In the genomic region with DNA sequence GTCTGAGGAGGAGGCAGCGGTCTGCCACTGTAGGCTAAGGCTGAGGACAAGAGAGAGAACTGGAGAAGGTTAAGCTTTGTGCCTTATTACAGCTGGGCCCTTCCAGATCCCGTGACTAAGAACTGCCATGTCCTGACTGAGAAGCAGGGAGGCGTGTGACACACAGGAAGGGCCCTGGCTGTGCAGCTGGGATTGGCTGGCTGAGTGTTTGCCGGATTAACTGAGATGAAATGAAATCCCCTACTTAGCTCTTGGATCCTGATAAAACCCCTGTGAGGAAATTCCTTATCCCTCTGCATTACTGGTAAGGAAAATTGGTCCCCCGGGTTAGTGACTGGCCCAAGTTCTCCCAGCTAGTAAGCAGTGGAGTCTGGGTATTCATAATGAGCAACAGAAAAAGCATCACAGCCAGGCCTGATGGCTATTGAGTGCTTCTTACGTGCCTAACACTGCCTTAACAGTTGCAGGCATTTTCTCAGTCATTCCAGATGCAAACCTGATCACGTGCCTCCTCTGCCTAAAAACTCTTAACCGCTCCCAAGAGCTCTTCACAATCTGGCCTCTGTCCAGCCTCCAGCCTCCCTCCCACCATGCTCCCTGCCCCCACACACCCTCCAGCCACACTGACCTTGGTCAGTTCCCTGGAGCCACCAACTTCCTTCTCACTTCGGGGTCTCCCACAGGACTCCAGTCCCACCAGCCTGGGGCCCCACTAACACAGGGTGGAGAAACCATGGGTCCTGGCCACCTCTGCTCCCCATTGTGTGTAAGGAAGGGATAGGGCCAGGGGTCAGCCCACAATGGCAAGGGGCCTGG, we compare ENCODE assay signal across 10 cellular contexts. TPM values are rescaled to one million over a fixed set of nuclear protein-coding genes. Genes with fewer than 3 reads are reported as not detected.
DNase-seq lines count a peak whose midpoint lies in the region; ATAC-seq and TF ChIP-seq lines count a peak whose summit lies in the region.
"Had no signal": no experiment of that assay in that cellular context is flagged by ENCODE, and none has a peak within 500 bp of the region (broad histone marks: within the 10 kb centered on the region; RNA-seq: fewer than 3 reads in every experiment).

No MANE protein-coding gene starts in this region.

- WGBS in right cardiac atrium = 36% methylated on average over 9 of the region's 9 CpGs
- 39% methylated on average over 9 of the region's 9 CpGs for WGBS in smooth muscle cell (ENCODE audit: low lambda C conversion rate)

- no peaks in the 10 kb centered on the region for H4K20me1 ChIP-seq in HCT116 (ENCODE audit: insufficient read depth)
- H4K20me1 ChIP-seq in smooth muscle cell (ENCODE audit: low read depth) = peaks cover 33% of the 10 kb centered on the region

- H3K27me3 ChIP-seq in HCT116 (ENCODE audit: insufficient read depth, low read length) (no peaks in the 10 kb centered on the region), right cardiac atrium (ENCODE audit: control insufficient read depth, insufficient read depth) (no peaks in the 10 kb centered on the region), smooth muscle cell (ENCODE audit: low read depth) (no peaks in the 10 kb centered on the region)

- CTCF ChIA-PET in HCT116 (lab: Charles Lee) = interaction anchor here (0.7 kb wide), 1 partner anchor 12 kb away, joined by 3 read pairs; no protein-coding TSS in a partner anchor

- TF ChIP-seq RAD21 in HCT116 (IDR thresholded peaks at IDR 0.05; ENCODE audit: low read depth) = no peak

- H3K4me1 ChIP-seq in HCT116 (ENCODE audit: control insufficient read depth in 1 of 2, insufficient read depth in 2 of 2, low read length in 2 of 2) (peaks cover 4 to 21% of the 10 kb centered on the region in 2 experiments; a peak in 2 of 4 replicates), right cardiac atrium (ENCODE audit: control insufficient read depth, insufficient read depth, low read length) (peaks cover 12% of the 10 kb centered on the region), smooth muscle cell (ENCODE audit: low read depth) (no peaks in the 10 kb centered on the region)

- no peak overlapping the region for H3K4me3 ChIP-seq in HCT116 (replicated peaks in 1 of 2; ENCODE audit: low read depth in 1 of 2, low read length in 2 of 2)
- H3K4me3 ChIP-seq in right cardiac atrium (ENCODE audit: low read length) = no peak overlapping the region
- H3K4me3 ChIP-seq in smooth muscle cell = no peak overlapping the region

- RAD21 ChIA-PET in HCT116 (lab: Charles Lee; ENCODE audit: low non-redundant PET in 1 of 2, low total read pairs in 2 of 2, uncharacterized antibody in 2 of 2, unreplicated experiment in 2 of 2) = no interaction called here

- ATAC-seq in HCT116 (peak; percentile 50; the same call in 1 of the 2 replicates), right cardiac atrium (peak; percentile 58 to 78), GM21515 (IDR thresholded peaks at IDR 0.05; ENCODE audit: unreplicated experiment) (no peak)

- no peaks in the 10 kb centered on the region for H3K9me2 ChIP-seq in HCT116 (ENCODE audit: insufficient read depth)

- H3K79me2 ChIP-seq in HCT116 (ENCODE audit: insufficient read depth, low read length) = peaks cover 4% of the 10 kb centered on the region; the same call in 1 of the 2 replicates
- H3K79me2 ChIP-seq in smooth muscle cell (ENCODE audit: low read depth) = no peaks in the 10 kb centered on the region

- TF ChIP-seq POLR2A in HCT116 (IDR thresholded peaks at IDR 0.05; ENCODE audit: borderline replicate concordance, extremely low read depth, insufficient read depth, insufficient read length) (no peak), erythroblast (IDR thresholded peaks at IDR 0.05; ENCODE audit: low read length) (no peak)

- H3K4me2 ChIP-seq in HCT116 (ENCODE audit: low read length) (no peak overlapping the region), smooth muscle cell (no peak overlapping the region)

- POLR2A ChIA-PET in HCT116 (lab: Charles Lee) = no interaction called here

- H2AFZ ChIP-seq in HCT116 (ENCODE audit: low read depth, low read length, poor library complexity, severe bottlenecking) (no peak overlapping the region), smooth muscle cell (ENCODE audit: low read depth) (no peak overlapping the region)

- H3K27ac ChIP-seq in HCT116 (ENCODE audit: low read depth, low read length) = no peak overlapping the region
- peak overlapping the region; percentile 32 for H3K27ac ChIP-seq in angular gyrus (ENCODE audit: low read depth, low read length)
- peak overlapping the region; percentile 68 for H3K27ac ChIP-seq in right cardiac atrium (ENCODE audit: low read length)
- peak overlapping the region; percentile 78 for H3K27ac ChIP-seq in smooth muscle cell (ENCODE audit: low read depth)
- H3K27ac ChIP-seq: epithelial cell of prostate had no signal

- intact Hi-C loops in HCT116 (cut with micrococcal nuclease) (no loop called here), right cardiac atrium (cut with DNase I) (no loop called here)

- BruUV-seq in HCT116 (replicated peaks; lab: Mats Ljungman, UMichigan) = no TSS peak

- no peaks in the 10 kb centered on the region for H3F3A ChIP-seq in smooth muscle cell (ENCODE audit: low read depth)

- H3K9ac ChIP-seq in HCT116 (ENCODE audit: low read length) (no peak overlapping the region), smooth muscle cell (ENCODE audit: low read depth) (no peak overlapping the region)

- no peak for TF ChIP-seq CTCF in HCT116 (IDR thresholded peaks at IDR 0.05 in 2 of 3, conservative IDR thresholded peaks at IDR 0.05 in 1 of 3; ENCODE audit: borderline replicate concordance in 1 of 3, insufficient read depth in 1 of 3, low read depth in 2 of 3, low read length in 2 of 3)
- no peak for TF ChIP-seq CTCF in smooth muscle cell (IDR thresholded peaks at IDR 0.05; ENCODE audit: borderline replicate concordance, insufficient read depth, poor library complexity, severe bottlenecking)

- DNase-seq in HCT116 (ENCODE audit: low read depth, low spot score) = no peak
- peak; percentile 76 to 86 (median 83) for DNase-seq in right cardiac atrium
- DNase-seq in smooth muscle cell (lab: John Stamatoyannopoulos, UW; ENCODE audit: unreplicated experiment) = no peak
- no peak for DNase-seq in NCI-H526 (lab: John Stamatoyannopoulos, UW)
- DNase-seq in NCI-H1436 treated with DMSO at 0.1 percent for 48 hours (lab: John Stamatoyannopoulos, UW) = no peak
- no peak for DNase-seq in erythroblast (lab: John Stamatoyannopoulos, UW)
- DNase-seq: SIG-M5 had no signal

- H3K36me3 ChIP-seq in HCT116 (ENCODE audit: control insufficient read depth in 1 of 2, insufficient read depth in 2 of 2, low read length in 2 of 2) = no peaks in the 10 kb centered on the region
- no peaks in the 10 kb centered on the region for H3K36me3 ChIP-seq in smooth muscle cell (ENCODE audit: low read depth)

- H3K9me3 ChIP-seq in HCT116 (ENCODE audit: control insufficient read depth in 1 of 2, insufficient read depth in 1 of 2, low read depth in 1 of 2, low read length in 2 of 2) = no peaks in the 10 kb centered on the region
- no peaks in the 10 kb centered on the region for H3K9me3 ChIP-seq in right cardiac atrium (ENCODE audit: control insufficient read depth, low read length)
- H3K9me3 ChIP-seq in smooth muscle cell (replicated peaks; ENCODE audit: low read depth) = no peaks in the 10 kb centered on the region

TF ChIP-seq in HCT116, 20 proteins besides CTCF, POLR2A, EP300 and RAD21:
- TF ChIP-seq ZBTB33 (IDR thresholded peaks at IDR 0.05; ENCODE audit: extremely low read depth, insufficient replicate concordance, low read length) (no peak), EZH2 (IDR thresholded peaks at IDR 0.05) (no peak), JUND (IDR thresholded peaks at IDR 0.05) (no peak)

RNA-seq across cellular contexts. Expression of gene ARRB1, which starts 37.8 kb away (rescaled TPM):
- total RNA-seq in HCT116 (2021; ENCODE audit: unreplicated experiment) (24.2 TPM), right cardiac atrium (10 to 100 TPM; 24.8 to 32.5 (median 27.4) TPM), smooth muscle cell (16.9 and 19.7 TPM in 2 replicates)
- 12.0 and 12.9 TPM in 2 replicates for polyA plus RNA-seq in HCT116 (2012)
- polyA plus RNA-seq in right cardiac atrium (12.1 TPM), smooth muscle cell (4.6 and 6.6 TPM in 2 replicates)

Comparison
In these comparisons a context has a peak if more than half of its experiments do, and no peak if none do; other contexts are left out.
1. DNase-seq: peak in right cardiac atrium (3 of 3); none in HCT116 (single experiment), smooth muscle cell (single experiment), NCI-H526 (0 of 2), NCI-H1436 treated with DMSO at 0.1 percent for 48 hours (single experiment) and erythroblast (0 of 2).